In the genomic region with DNA sequence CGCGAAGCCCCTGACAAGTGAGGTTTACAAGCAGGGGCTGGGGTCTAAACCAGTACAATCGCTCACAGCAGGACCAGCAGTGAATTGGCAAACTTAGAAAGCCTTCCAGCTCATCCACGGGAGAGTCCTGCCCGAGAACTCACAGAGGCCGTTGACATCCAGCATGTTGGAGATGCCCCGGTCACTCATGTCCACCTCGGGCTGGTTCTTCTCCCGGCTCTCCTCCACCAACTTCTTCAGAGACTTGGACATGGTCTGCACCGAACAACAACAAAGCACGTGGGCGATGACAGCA, we compare ENCODE assay signal across 8 cellular contexts. TPM values are rescaled to one million over a fixed set of nuclear protein-coding genes. Genes with fewer than 3 reads are reported as not detected.
A peak's percentile ranks its signal among the peaks of the same experiment; 100 is the strongest.
DNase-seq lines count a peak whose midpoint lies in the region; ATAC-seq and TF ChIP-seq lines count a peak whose summit lies in the region.

No MANE protein-coding gene starts in this region.

- TF ChIP-seq CTCF in BE2C (IDR thresholded peaks at IDR 0.05; ENCODE audit: low read depth, low read length), result no peak
- TF ChIP-seq CTCF in natural killer cell (IDR thresholded peaks at IDR 0.05), result no peak

- peak overlapping the region; percentile 92 for H3K4me3 ChIP-seq in BE2C (ENCODE audit: low read depth, low read length)
- peak overlapping the region; percentile 76 for H3K4me3 ChIP-seq in MG63
- H3K4me3 ChIP-seq in ectodermal cell (ENCODE audit: insufficient read depth, low read depth, low read length), result peak overlapping the region; percentile 78

- intact Hi-C loops in natural killer cell (cut with micrococcal nuclease), result loop anchor here (1.0 to 5.0 kb wide), 6 partner anchors 29 to 956 kb away; a partner anchor contains a TSS

- H3K9me3 Mint-ChIP-seq in natural killer cell, result no peaks in the 10 kb centered on the region

- no peak overlapping the region for H3K27ac ChIP-seq in ectodermal cell (ENCODE audit: insufficient read depth, low read depth, low read length, poor library complexity, severe bottlenecking)

- H3K4me1 Mint-ChIP-seq in natural killer cell, result peaks cover 36 to 47% of the 10 kb centered on the region in 2 donors

- peaks cover 4 to 18% of the 10 kb centered on the region in 2 donors for H3K27me3 Mint-ChIP-seq in natural killer cell (ENCODE audit: low read depth in 2 of 2)

- H3K27me3 ChIP-seq in BE2C (no peaks in the 10 kb centered on the region), MG63 (no peaks in the 10 kb centered on the region), ectodermal cell (ENCODE audit: control insufficient read depth, insufficient read depth, low read length, poor library complexity, severe bottlenecking) (peaks cover 13% of the 10 kb centered on the region)

- no peak for ATAC-seq in natural killer cell
- ATAC-seq in HG02763 (IDR thresholded peaks at IDR 0.05; ENCODE audit: unreplicated experiment), result no peak
- ATAC-seq in GM21528 (IDR thresholded peaks at IDR 0.05; ENCODE audit: low FRiP score, unreplicated experiment), result no peak
- no peak for ATAC-seq in GM21576 (IDR thresholded peaks at IDR 0.05; ENCODE audit: unreplicated experiment)

- no peaks in the 10 kb centered on the region; the same call in 1 of the 2 replicates for H3K9me3 ChIP-seq in BE2C
- H3K9me3 ChIP-seq in MG63, result no peaks in the 10 kb centered on the region
- no peaks in the 10 kb centered on the region for H3K9me3 ChIP-seq in ectodermal cell (ENCODE audit: control insufficient read depth, low read length)

- WGBS in ectodermal cell, 2 experiments, result 7 to 8% methylated on average over 12 of the region's 12 CpGs

- H3K4me1 ChIP-seq in BE2C (no peaks in the 10 kb centered on the region), ectodermal cell (ENCODE audit: control insufficient read depth, insufficient read depth, low read length) (peaks cover 5% of the 10 kb centered on the region)

- H3K27ac Mint-ChIP-seq in natural killer cell, result peak overlapping the region; percentile 91 to 96

- peak overlapping the region; percentile 96 for H3K4me3 Mint-ChIP-seq in natural killer cell

- DNase-seq in BE2C (no peak), MG63 (no peak), natural killer cell (no peak), DMS 273 treated with DMSO at 0.1 percent for 48 hours (lab: John Stamatoyannopoulos, UW) (no peak)

- peaks cover 15% of the 10 kb centered on the region for H3K36me3 Mint-ChIP-seq in natural killer cell

- H3K36me3 ChIP-seq in BE2C, result no peaks in the 10 kb centered on the region
- H3K36me3 ChIP-seq in MG63, result peaks cover 10% of the 10 kb centered on the region
- H3K36me3 ChIP-seq in ectodermal cell (ENCODE audit: control insufficient read depth, insufficient read depth, low read length), result no peaks in the 10 kb centered on the region

RNA-seq across cellular contexts. Expression of a gene that starts 0.4 kb away (rescaled TPM):
- 27.2 TPM for polyA plus RNA-seq in BE2C (2012; ENCODE audit: insufficient read depth, insufficient read length, low read depth)
- total RNA-seq in MG63 (2014; rRNA removed; shearing (Covaris generic); ENCODE audit: low replicate concordance), result 44.1 and 44.5 TPM in 2 replicates
- 49.5 TPM for polyA plus RNA-seq in ectodermal cell (2013, experiment 1 of 4)
- 45.3 TPM for polyA plus RNA-seq in ectodermal cell (2013, experiment 2 of 4)
- polyA plus RNA-seq in ectodermal cell (2013, experiment 3 of 4), result 32.1 TPM
- polyA plus RNA-seq in ectodermal cell (2013, experiment 4 of 4), result 40.8 TPM
- 10 to 100 TPM; 75.0 to 85.3 (median 80.0) TPM for total RNA-seq in natural killer cell
